Comparison of ENCODE assay signal across 9 cellular contexts in the genomic region with DNA sequence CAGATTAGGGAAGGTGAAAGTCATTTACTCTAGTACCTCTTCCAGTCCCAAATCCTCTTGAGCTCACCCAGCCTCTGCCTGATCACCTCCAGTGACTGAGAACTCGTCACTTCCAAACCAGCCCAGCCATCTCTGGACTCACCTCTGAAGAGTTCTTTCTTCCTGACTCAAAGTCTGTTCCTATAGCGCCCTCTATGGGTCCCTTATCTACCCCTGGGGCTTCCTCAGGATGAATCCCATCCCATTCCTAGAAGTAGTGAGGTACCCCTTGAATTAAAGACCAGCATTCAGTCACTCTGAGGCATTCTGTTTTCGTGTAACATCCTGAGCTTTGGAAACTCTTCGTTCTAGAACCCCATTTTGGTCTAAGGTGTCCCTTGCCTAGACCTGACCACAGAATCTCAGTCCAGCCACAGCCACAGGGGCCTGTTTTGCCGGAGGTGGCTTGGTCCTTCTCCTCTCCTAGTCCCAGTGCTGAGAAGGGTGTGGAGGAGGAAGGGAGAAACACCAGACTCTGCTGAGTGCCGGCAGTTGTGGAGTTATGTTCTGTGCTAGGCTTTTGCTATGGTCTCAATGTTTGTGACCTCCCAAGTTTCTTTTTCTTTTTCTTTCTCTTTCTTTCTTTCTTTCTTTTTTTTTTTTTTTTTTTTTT. TPM values are rescaled to one million over a fixed set of nuclear protein-coding genes. Genes with fewer than 3 reads are reported as not detected.
DNase-seq lines count a peak whose midpoint lies in the region; ATAC-seq and TF ChIP-seq lines count a peak whose summit lies in the region.
"Had no signal": no experiment of that assay in that cellular context is flagged by ENCODE, and none has a peak within 500 bp of the region (broad histone marks: within the 10 kb centered on the region; RNA-seq: fewer than 3 reads in every experiment).

No MANE protein-coding gene starts in this region.

- H3K27ac ChIP-seq in SU-DHL-6 (ENCODE audit: low read depth, low read length) (no peak overlapping the region), right lobe of liver (no peak overlapping the region)

- no peak for TF ChIP-seq POLR2A in right lobe of liver (IDR thresholded peaks at IDR 0.05)

- H3K4me3 Mint-ChIP-seq in immature natural killer cell: no peak overlapping the region
- H3K4me3 Mint-ChIP-seq in activated T-cell treated with anti-CD3 and anti-CD28 coated beads, Interleukin-2, amount 50 U/mL, for 4 hours: no peak overlapping the region

- no peaks in the 10 kb centered on the region for H4K20me1 ChIP-seq in SU-DHL-6 (ENCODE audit: low read depth, low read length)

- H3K36me3 Mint-ChIP-seq in immature natural killer cell: no peaks in the 10 kb centered on the region
- H3K36me3 Mint-ChIP-seq in activated T-cell treated with anti-CD3 and anti-CD28 coated beads, Interleukin-2, amount 50 U/mL, for 4 hours (ENCODE audit: insufficient read depth): no peaks in the 10 kb centered on the region

- H3K9ac ChIP-seq in SU-DHL-6 (ENCODE audit: low read length): no peak overlapping the region

- H3K9me3 ChIP-seq in SU-DHL-6 (ENCODE audit: insufficient read depth, low read length) (no peaks in the 10 kb centered on the region), right lobe of liver (no peaks in the 10 kb centered on the region)

- no peaks in the 10 kb centered on the region for H3K9me2 ChIP-seq in SU-DHL-6 (replicated peaks; ENCODE audit: insufficient read depth, low read length)

- no peaks in the 10 kb centered on the region for H3K79me2 ChIP-seq in SU-DHL-6 (ENCODE audit: insufficient read depth, low read length)

- no peaks in the 10 kb centered on the region for H3K4me1 Mint-ChIP-seq in immature natural killer cell
- H3K4me1 Mint-ChIP-seq in activated T-cell treated with anti-CD3 and anti-CD28 coated beads, Interleukin-2, amount 50 U/mL, for 4 hours (ENCODE audit: low read depth): peaks cover 2% of the 10 kb centered on the region

- H3F3A ChIP-seq in SU-DHL-6 (ENCODE audit: insufficient read depth): no peaks in the 10 kb centered on the region

- ATAC-seq in right lobe of liver (peak in 3 of 4 donors; percentile 18 to 40 (median 20)), GM19035 (IDR thresholded peaks at IDR 0.05; ENCODE audit: unreplicated experiment) (no peak)
- ATAC-seq in activated T-cell treated with anti-CD3 and anti-CD28 coated beads, Interleukin-2, amount 50 U/mL, for 4 hours: no peak
- ATAC-seq: activated T-cell treated with anti-CD3 and anti-CD28 coated beads, Interleukin-2, amount 50 U/mL, for 72 hours had no signal

- H3K4me3 ChIP-seq in SU-DHL-6 (ENCODE audit: insufficient read depth, low read length, poor library complexity, severe bottlenecking) (no peak overlapping the region), right lobe of liver (no peak overlapping the region)

- H3K27me3 Mint-ChIP-seq in immature natural killer cell (ENCODE audit: low read depth in 3 of 3): peaks cover 5 to 14% (median 13%) of the 10 kb centered on the region in 3 donors
- peaks cover 8% of the 10 kb centered on the region for H3K27me3 Mint-ChIP-seq in activated T-cell treated with anti-CD3 and anti-CD28 coated beads, Interleukin-2, amount 50 U/mL, for 4 hours (ENCODE audit: low read depth)

- 45% methylated on average over 6 of the region's 6 CpGs for WGBS in right lobe of liver (ENCODE audit: insufficient coverage, low coverage, low lambda C conversion rate, missing lambda C conversion rate)

- H3K27ac Mint-ChIP-seq in immature natural killer cell: no peak overlapping the region
- H3K27ac Mint-ChIP-seq: activated T-cell treated with anti-CD3 and anti-CD28 coated beads, Interleukin-2, amount 50 U/mL, for 72 hours had no signal

- intact Hi-C loops in right lobe of liver (cut with DNase I): no loop called here

- no peaks in the 10 kb centered on the region for H3K9me3 Mint-ChIP-seq in immature natural killer cell
- no peaks in the 10 kb centered on the region for H3K9me3 Mint-ChIP-seq in activated T-cell treated with anti-CD3 and anti-CD28 coated beads, Interleukin-2, amount 50 U/mL, for 4 hours
- H3K9me3 Mint-ChIP-seq: activated T-cell treated with anti-CD3 and anti-CD28 coated beads, Interleukin-2, amount 50 U/mL, for 72 hours had no signal

- H3K4me1 ChIP-seq in right lobe of liver: no peaks in the 10 kb centered on the region

- H2AFZ ChIP-seq in SU-DHL-6 (ENCODE audit: low read depth, low read length, severe bottlenecking): no peak overlapping the region

- peak; percentile 12 for TF ChIP-seq CTCF in SU-DHL-6 (IDR thresholded peaks at IDR 0.05; ENCODE audit: insufficient read depth, low read length, poor library complexity, severe bottlenecking)
- TF ChIP-seq CTCF in right lobe of liver (IDR thresholded peaks at IDR 0.05): peak in 3 of 4 donors; percentile 21 to 33 (median 26)

- H3K36me3 ChIP-seq in SU-DHL-6 (ENCODE audit: low read length): no peaks in the 10 kb centered on the region
- no peaks in the 10 kb centered on the region for H3K36me3 ChIP-seq in right lobe of liver

- H3K27me3 ChIP-seq in SU-DHL-6 (ENCODE audit: low read length) (no peaks in the 10 kb centered on the region), right lobe of liver (no peaks in the 10 kb centered on the region)

- no peak overlapping the region for H3K4me2 ChIP-seq in SU-DHL-6 (ENCODE audit: low read depth, low read length, poor library complexity, severe bottlenecking)

- DNase-seq in SIG-M5 treated with dmso at 0.1 percent for 504 hours (lab: John Stamatoyannopoulos, UW; ENCODE audit: unreplicated experiment): peak; percentile 38
- DNase-seq in SIG-M5 (lab: John Stamatoyannopoulos, UW): no peak
- DNase-seq in NCI-H1105 (lab: John Stamatoyannopoulos, UW): peak; percentile 40
- no peak for DNase-seq in right lobe of liver
- no peak for DNase-seq in immature natural killer cell
- no peak for DNase-seq in activated T-cell treated with anti-CD3 and anti-CD28 coated beads, Interleukin-2, amount 50 U/mL, for 4 hours

RNA-seq across cellular contexts. Expression of gene SIX3, which starts 32.7 kb away (rescaled TPM):
- not detected for total RNA-seq in right lobe of liver
- polyA plus RNA-seq in immature natural killer cell: not detected
- under 1 TPM in 1 of 3 donors, not detected in 2; 0.11 TPM for total RNA-seq in activated T-cell treated with anti-CD3 and anti-CD28 coated beads, Interleukin-2, amount 50 U/mL, for 4 hours
- total RNA-seq: activated T-cell treated with anti-CD3 and anti-CD28 coated beads, Interleukin-2, amount 50 U/mL, for 72 hours had no signal

RNA-seq across cellular contexts. Expression of gene SIX2, which starts 35.1 kb away (rescaled TPM):
- total RNA-seq in right lobe of liver: not detected
- polyA plus RNA-seq in immature natural killer cell: not detected
- not detected for total RNA-seq in activated T-cell treated with anti-CD3 and anti-CD28 coated beads, Interleukin-2, amount 50 U/mL, for 4 hours

Comparison
In these comparisons a context has a peak if more than half of its experiments do, and no peak if none do; other contexts are left out.
1. DNase-seq: peak in SIG-M5 treated with dmso at 0.1 percent for 504 hours (single experiment) and NCI-H1105 (single experiment); none in SIG-M5 (single experiment), right lobe of liver (0 of 3), immature natural killer cell (0 of 3) and activated T-cell treated with anti-CD3 and anti-CD28 coated beads, Interleukin-2, amount 50 U/mL, for 4 hours (single experiment).
2. ATAC-seq: peak in right lobe of liver (3 of 4); none in GM19035 (single experiment) and activated T-cell treated with anti-CD3 and anti-CD28 coated beads, Interleukin-2, amount 50 U/mL, for 4 hours (0 of 2).